8 cellular contexts compared by ENCODE assay signal in genomic region chr1:202237052-202237451, GRCh38. TPM values are rescaled to one million over a fixed set of nuclear protein-coding genes. Genes with fewer than 3 reads are reported as not detected.
A peak's percentile ranks its signal among the peaks of the same experiment; 100 is the strongest.
DNase-seq lines count a peak whose midpoint lies in the region; ATAC-seq and TF ChIP-seq lines count a peak whose summit lies in the region.

No MANE protein-coding gene starts in this region.

- no peak for TF ChIP-seq POLR2A in NB4 (IDR thresholded peaks at IDR 0.05; ENCODE audit: extremely low read depth, insufficient read length)
- TF ChIP-seq POLR2A in heart left ventricle (IDR thresholded peaks at IDR 0.05): no peak

- peaks cover 0 to 23% (median 0%) of the 10 kb centered on the region in 9 donors for H3K27me3 ChIP-seq in heart left ventricle

- peak; percentile 57 to 85 (median 66) for ATAC-seq in heart left ventricle
- ATAC-seq in HG03108 (IDR thresholded peaks at IDR 0.05; ENCODE audit: unreplicated experiment): no peak

- H3K4me1 ChIP-seq in heart left ventricle: peaks cover 0 to 12% (median 0%) of the 10 kb centered on the region in 12 donors

- intact Hi-C loops in heart left ventricle (cut with DNase I): loop anchor here in 1 of 10 donors (2.0 kb wide), 1 partner anchor 44 kb away; the partner anchor contains the start of gene LGR6

- peak; percentile 50 for TF ChIP-seq CTCF in AG09319 (IDR thresholded peaks at IDR 0.05; ENCODE audit: low read depth, low read length)
- peak; percentile 70 for TF ChIP-seq CTCF in GM12875 (IDR thresholded peaks at IDR 0.05; ENCODE audit: borderline replicate concordance, insufficient read depth, low read depth, low read length)
- peak; percentile 57 for TF ChIP-seq CTCF in NB4 (IDR thresholded peaks at IDR 0.05; ENCODE audit: low read depth, low read length)
- peak in 10 of 12 donors; percentile 24 to 52 (median 32) for TF ChIP-seq CTCF in heart left ventricle (IDR thresholded peaks at IDR 0.05)

- no peak overlapping the region for H3K27ac ChIP-seq in heart left ventricle

- H3K36me3 ChIP-seq in heart left ventricle: no peaks in the 10 kb centered on the region

- DNase-seq in AG09319 (ENCODE audit: extremely low read depth, low read depth) (no peak), NB4 (ENCODE audit: low read depth) (peak; percentile 58), heart left ventricle (peak in 2 of 5 donors; percentile 41 to 52), DMS114 treated with DMSO at 0.1 percent for 48 hours (lab: John Stamatoyannopoulos, UW; ENCODE audit: unreplicated experiment) (no peak)
- peak; percentile 39 for DNase-seq in activated CD4-positive, CD25-positive, alpha-beta regulatory T cell treated with anti-CD3 and anti-CD28 coated beads, Interleukin-2, amount 50 U/mL, for 72 hours
- peak; percentile 8 to 19 (median 18) for DNase-seq in stimulated activated CD4-positive, alpha-beta T cell treated with anti-CD3 and anti-CD28 coated beads, Interleukin-12 subunit alpha, Interleukin-12 subunit beta, amount 100 ng/mL, for 48 hours (ENCODE audit: low read depth in 2 of 3, low spot score in 1 of 3)

- H3K4me3 ChIP-seq in GM12875 (ENCODE audit: low read depth, low read length) (no peak overlapping the region), NB4 (ENCODE audit: low read depth, low read length) (no peak overlapping the region), heart left ventricle (no peak overlapping the region)

- WGBS in heart left ventricle, 4 donors: 31 to 37% (median 35%) methylated on average over 8 of the region's 8 CpGs

- H3K9me3 ChIP-seq in heart left ventricle: no peaks in the 10 kb centered on the region

RNA-seq across cellular contexts. Expression of gene LGR6, which starts 43.5 kb away (rescaled TPM):
- 1 to 10 TPM in 6 of 9 donors, under 1 TPM in 3; 0.29 to 3.5 (median 1.8) TPM for total RNA-seq in heart left ventricle
- 1 to 10 TPM; 1.3 to 1.7 TPM for polyA plus RNA-seq in heart left ventricle

Comparison
In these comparisons a context has a peak if more than half of its experiments do, and no peak if none do; other contexts are left out.
1. DNase-seq: peak in NB4 (single experiment), activated CD4-positive, CD25-positive, alpha-beta regulatory T cell treated with anti-CD3 and anti-CD28 coated beads, Interleukin-2, amount 50 U/mL, for 72 hours (single experiment) and stimulated activated CD4-positive, alpha-beta T cell treated with anti-CD3 and anti-CD28 coated beads, Interleukin-12 subunit alpha, Interleukin-12 subunit beta, amount 100 ng/mL, for 48 hours (3 of 3); none in AG09319 (single experiment) and DMS114 treated with DMSO at 0.1 percent for 48 hours (single experiment).
2. Peak in every context shown above with its lines, with median percentiles within 50 percentile points of each other: CTCF ChIP-seq.